20 cellular contexts compared by ENCODE assay signal in the genomic region with DNA sequence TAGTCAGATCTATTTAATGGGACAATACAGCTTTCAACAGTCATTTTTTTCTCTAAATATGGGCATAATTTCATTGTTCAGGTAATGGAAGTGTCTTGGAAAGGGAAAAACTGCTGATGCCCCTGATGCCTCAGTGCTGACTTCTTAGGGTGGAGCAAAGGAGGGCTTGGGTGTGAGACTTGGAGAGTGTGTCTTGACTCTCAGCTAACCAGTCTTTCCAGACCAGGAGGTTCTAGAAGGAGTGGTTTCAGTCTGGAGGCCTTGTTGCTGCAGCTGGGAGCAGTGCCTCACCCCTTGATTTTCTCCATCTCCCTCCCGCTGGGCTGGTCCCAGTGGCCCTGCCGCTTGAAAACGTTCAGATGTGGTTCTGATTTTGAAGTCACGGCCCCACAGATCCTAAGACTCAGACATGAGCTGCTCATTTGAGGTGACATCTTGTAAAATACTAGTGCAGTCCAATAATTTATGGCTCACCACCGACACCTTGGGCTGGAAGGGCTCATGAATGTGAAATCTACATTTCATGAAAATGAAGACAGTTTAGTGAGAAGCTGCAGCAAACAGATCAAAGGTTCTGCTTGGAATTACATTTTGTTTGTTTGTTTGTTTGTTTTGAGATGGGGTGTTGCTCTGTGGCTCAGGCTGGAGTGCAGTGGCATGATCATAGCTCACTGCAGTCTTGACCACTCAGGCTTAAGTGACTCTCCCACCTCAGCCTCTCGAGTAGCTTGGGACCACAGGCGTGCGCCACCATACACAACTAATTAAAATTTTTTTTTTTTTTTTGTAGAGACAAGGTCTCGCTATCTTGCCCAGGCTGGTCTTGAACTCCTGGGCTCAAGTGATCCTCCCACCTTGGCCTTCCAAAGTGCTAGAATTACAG. TPM values are rescaled to one million over a fixed set of nuclear protein-coding genes. Genes with fewer than 3 reads are reported as not detected.
DNase-seq lines count a peak whose midpoint lies in the region; ATAC-seq, FAIRE-seq and TF ChIP-seq lines count a peak whose summit lies in the region.
"Had no signal": no experiment of that assay in that cellular context is flagged by ENCODE, and none has a peak within 500 bp of the region (broad histone marks: within the 10 kb centered on the region; RNA-seq: fewer than 3 reads in every experiment).

No MANE protein-coding gene starts in this region.

- no peak for ATAC-seq in pancreas
- ATAC-seq in GM21381 (IDR thresholded peaks at IDR 0.05; ENCODE audit: unreplicated experiment): no peak
- ATAC-seq in gastrocnemius medialis: no peak
- ATAC-seq: activated CD8-positive, alpha-beta T cell treated with anti-CD3 and anti-CD28 coated beads for 36 hours; activated naive CD4-positive, alpha-beta T cell treated with anti-CD3 and anti-CD28 coated beads, Interleukin-2, amount 50 U/mL, for 72 hours; activated T-cell treated with anti-CD3 and anti-CD28 coated beads, Interleukin-2, amount 50 U/mL, for 4 hours had no signal

- peak overlapping the region; percentile 4 for H3K27ac ChIP-seq in C4-2B
- H3K27ac ChIP-seq in PC-9: no peak overlapping the region
- peak overlapping the region; percentile 90 to 94 for H3K27ac ChIP-seq in esophagus (ENCODE audit: low read depth in 2 of 2, low read length in 1 of 2)
- peak overlapping the region in 3 of 4 donors; percentile 61 to 96 (median 93) for H3K27ac ChIP-seq in pancreas
- H3K27ac ChIP-seq in gastrocnemius medialis: no peak overlapping the region
- H3K27ac ChIP-seq: SJSA1, testis had no signal

- H3K4me2 ChIP-seq in PC-9: peak overlapping the region; percentile 27

- H3K9me3 ChIP-seq in PC-9 (ENCODE audit: insufficient read depth, low read depth) (no peaks in the 10 kb centered on the region), esophagus (ENCODE audit: control insufficient read depth in 2 of 2, insufficient read depth in 1 of 2, low read depth in 1 of 2, low read length in 1 of 2) (no peaks in the 10 kb centered on the region), pancreas (no peaks in the 10 kb centered on the region), gastrocnemius medialis (no peaks in the 10 kb centered on the region)
- H3K9me3 ChIP-seq: SJSA1, testis had no signal

- peaks cover 60% of the 10 kb centered on the region for H3K79me2 ChIP-seq in PC-9 (ENCODE audit: low read depth)

- H3K27me3 ChIP-seq in PC-9 (ENCODE audit: insufficient read depth, low read depth) (no peaks in the 10 kb centered on the region), esophagus (ENCODE audit: control insufficient read depth in 1 of 2, insufficient read depth in 2 of 2, low read length in 2 of 2) (peaks cover 0 to 5% of the 10 kb centered on the region in 2 donors), pancreas (no peaks in the 10 kb centered on the region), gastrocnemius medialis (peaks cover 13 to 54% (median 19%) of the 10 kb centered on the region in 3 donors)
- H3K27me3 ChIP-seq: testis had no signal

- no peak overlapping the region for H3K4me3 ChIP-seq in PC-9
- H3K4me3 ChIP-seq in esophagus (ENCODE audit: low read depth in 1 of 2, low read length in 2 of 2): peak overlapping the region; percentile 27 to 75
- peak overlapping the region in 1 of 4 donors; percentile 68 for H3K4me3 ChIP-seq in pancreas
- H3K4me3 ChIP-seq in gastrocnemius medialis: no peak overlapping the region
- H3K4me3 ChIP-seq: SJSA1, testis had no signal

- no TSS peak for BruUV-seq in PC-9 (replicated peaks; lab: Mats Ljungman, UMichigan)

- H3F3A ChIP-seq in PC-9 (ENCODE audit: insufficient read depth, low read depth): no peaks in the 10 kb centered on the region

- in situ Hi-C loops in gastrocnemius medialis (cut with MboI; ENCODE audit: low sequenced_read_pairs in 4 of 4): no loop called here

- no peaks in the 10 kb centered on the region for H3K9me2 ChIP-seq in PC-9 (ENCODE audit: insufficient read depth)

- FAIRE-seq in pancreas (lab: Jason Lieb, UNC): no peak

- H3K4me1 ChIP-seq in PC-9 (replicated peaks; ENCODE audit: insufficient read depth) (peaks cover 45% of the 10 kb centered on the region), esophagus (ENCODE audit: control insufficient read depth in 2 of 2, insufficient read depth in 2 of 2, low read length in 1 of 2) (no peaks in the 10 kb centered on the region), pancreas (peaks cover 19 to 70% (median 58%) of the 10 kb centered on the region in 3 donors), gastrocnemius medialis (peaks cover 0 to 5% of the 10 kb centered on the region in 2 donors)

- no peak for TF ChIP-seq POLR2A in gastrocnemius medialis (IDR thresholded peaks at IDR 0.05)

- DNase-seq in PC-9: peak in 1 of 2 experiments; percentile 25
- DNase-seq in pancreas: no peak
- no peak for DNase-seq in NCI-H1092 treated with DMSO at 0.1 percent for 48 hours (lab: John Stamatoyannopoulos, UW)
- no peak for DNase-seq in NCI-H345 (lab: John Stamatoyannopoulos, UW)
- DNase-seq in gastrocnemius medialis: no peak
- DNase-seq: activated CD4-positive, CD25-positive, alpha-beta regulatory T cell; activated CD8-positive, alpha-beta T cell treated with anti-CD3 and anti-CD28 coated beads for 36 hours; activated T-cell treated with anti-CD3 and anti-CD28 coated beads, Interleukin-2, amount 50 U/mL, for 4 hours; DND-41; glutamatergic neuron; GOT3; NCI-H2107; NCI-H526; T-helper 9 cell; testis had no signal

- H2AFZ ChIP-seq in PC-9: no peak overlapping the region

- TF ChIP-seq CTCF in C4-2B (conservative IDR thresholded peaks at IDR 0.05) (no peak), PC-9 (conservative IDR thresholded peaks at IDR 0.05) (no peak), pancreas (IDR thresholded peaks at IDR 0.05) (no peak), gastrocnemius medialis (IDR thresholded peaks at IDR 0.05 in 4 of 5, conservative IDR thresholded peaks at IDR 0.05 in 1 of 5) (no peak)

- 65 to 67% methylated on average over 9 of the region's 9 CpGs for WGBS in esophagus, 2 donors
- 74 to 76% methylated on average over 9 of the region's 9 CpGs for WGBS in pancreas, 2 donors

- POLR2A ChIA-PET in PC-9 (lab: Charles Lee; ENCODE audit: unreplicated experiment): interaction anchor here (0.6 to 0.9 kb wide), 2 partner anchors 43 to 721 kb away, joined by 3 to 5 read pairs; no protein-coding TSS in a partner anchor

- intact Hi-C loops in PC-9 (cut with micrococcal nuclease; ENCODE audit: unreplicated experiment): loop anchor here (1.0 kb wide), 1 partner anchor 42 kb away; no protein-coding TSS in a partner anchor
- intact Hi-C loops in pancreas (cut with DNase I): no loop called here
- intact Hi-C loops in gastrocnemius medialis (cut with DNase I; ENCODE audit: low total_unique reads): no loop called here

- no peaks in the 10 kb centered on the region; the same call in 1 of the 2 replicates for H4K20me1 ChIP-seq in PC-9 (ENCODE audit: insufficient read depth)

- H3K36me3 ChIP-seq in PC-9 (ENCODE audit: low read depth) (no peaks in the 10 kb centered on the region), esophagus (ENCODE audit: control insufficient read depth in 2 of 2, insufficient read depth in 2 of 2, low read length in 1 of 2) (no peaks in the 10 kb centered on the region), pancreas (no peaks in the 10 kb centered on the region), gastrocnemius medialis (no peaks in the 10 kb centered on the region)
- H3K36me3 ChIP-seq: SJSA1 had no signal

- CTCF ChIA-PET in PC-9 (lab: Charles Lee): interaction anchor here (0.6 to 1.1 kb wide), 2 partner anchors 121 to 1347 kb away, joined by 6 to 13 read pairs; no protein-coding TSS in a partner anchor

RNA-seq across cellular contexts. Expression of gene DSP, which starts 5.6 kb away (rescaled TPM):
- total RNA-seq in PC-9 (2021) (109 and 117 TPM in 2 replicates), pancreas (100 to 1,000 TPM; 101 to 139 (median 114) TPM), gastrocnemius medialis (1 to 10 TPM in 1 of 4 donors, under 1 TPM in 3; 0.31 to 1.1 (median 0.65) TPM)
- polyA plus RNA-seq in esophagus (100 to 1,000 TPM; 182 to 349 TPM), pancreas (10 to 100 TPM; 17.3 to 35.0 TPM)

RNA-seq across cellular contexts. Expression of gene SNRNP48, which starts 42.9 kb away (rescaled TPM):
- 18.6 and 21.7 TPM in 2 replicates for total RNA-seq in PC-9 (2021)
- 1 to 10 TPM; 3.2 to 3.5 TPM for polyA plus RNA-seq in esophagus
- total RNA-seq in pancreas: 1 to 10 TPM; 3.7 to 8.1 (median 4.8) TPM
- 1 to 10 TPM; 3.2 to 6.6 TPM for polyA plus RNA-seq in pancreas
- 10 to 100 TPM; 14.3 to 16.6 (median 15.3) TPM for total RNA-seq in gastrocnemius medialis

Comparison
In these comparisons a context has a peak if more than half of its experiments do, and no peak if none do; other contexts are left out.
1. H3K27ac ChIP-seq: peak in C4-2B (single experiment), esophagus (2 of 2) and pancreas (3 of 4); none in PC-9 (single experiment) and gastrocnemius medialis (0 of 4).
2. H3K4me3 ChIP-seq: peak in esophagus (2 of 2); none in PC-9 (single experiment) and gastrocnemius medialis (0 of 4).
3. RNA of gene DSP, which starts 5.6 kb away (total RNA-seq): 101 to 139 TPM in pancreas and 109 to 117 TPM in PC-9; 0.31 to 1.1 TPM in gastrocnemius medialis; every median in the first group is over 10 times any median in the second.